In the genomic region with DNA sequence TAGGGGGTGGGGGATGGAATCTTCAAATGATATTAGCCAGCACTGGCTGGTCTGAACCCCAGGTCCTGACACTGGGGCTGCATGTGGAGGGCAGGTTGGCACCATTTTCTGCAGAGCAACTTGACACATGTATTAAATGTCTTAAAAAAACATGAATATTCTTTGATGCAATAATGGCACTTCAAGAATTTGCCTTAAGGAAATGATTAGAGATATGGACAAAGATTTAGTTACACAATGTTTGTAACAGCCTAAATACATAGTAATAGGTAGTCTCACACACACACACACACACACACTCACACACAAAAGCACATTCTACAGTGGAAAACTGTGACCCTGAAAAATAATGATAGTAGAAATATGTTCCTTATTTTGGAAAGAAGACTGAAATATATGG, we compare ENCODE assay signal across 26 cellular contexts. TPM values are rescaled to one million over a fixed set of nuclear protein-coding genes. Genes with fewer than 3 reads are reported as not detected.
DNase-seq lines count a peak whose midpoint lies in the region; ATAC-seq and TF ChIP-seq lines count a peak whose summit lies in the region.
"Had no signal": no experiment of that assay in that cellular context is flagged by ENCODE, and none has a peak within 500 bp of the region (broad histone marks: within the 10 kb centered on the region; RNA-seq: fewer than 3 reads in every experiment).

No MANE protein-coding gene starts in this region.

- TF ChIP-seq CTCF in WI38 (IDR thresholded peaks at IDR 0.05; ENCODE audit: low read depth, low read length) (no peak), fibroblast of pulmonary artery (IDR thresholded peaks at IDR 0.05; ENCODE audit: low read length, missing control alignments) (no peak), tibial artery (IDR thresholded peaks at IDR 0.05) (no peak)

- no peaks in the 10 kb centered on the region for H3K36me3 ChIP-seq in tibial artery
- no peaks in the 10 kb centered on the region for H3K36me3 ChIP-seq in effector memory CD4-positive, alpha-beta T cell (ENCODE audit: control insufficient read depth, insufficient read depth, low read length)
- H3K36me3 ChIP-seq: uterus had no signal

- intact Hi-C loops in tibial artery (cut with DNase I; ENCODE audit: low total_unique reads), result no loop called here

- DNase-seq in EL, result peak; percentile 23
- peak; percentile 36 for DNase-seq in fibroblast of pulmonary artery (ENCODE audit: low read depth)
- DNase-seq in renal cortical epithelial cell (ENCODE audit: low read depth), result peak; percentile 32
- no peak for DNase-seq in NCI-H2107 treated with DMSO at 0.1 percent for 48 hours (lab: John Stamatoyannopoulos, UW; ENCODE audit: unreplicated experiment)
- DNase-seq in tibial artery, result no peak
- DNase-seq in effector memory CD4-positive, alpha-beta T cell, result no peak
- DNase-seq: activated CD4-positive, alpha-beta T cell treated with anti-CD3 and anti-CD28 coated beads, Interleukin-2, amount 10 ng/mL, durations not matched to agents 7 days and 5 days; activated T-cell treated with anti-CD3 and anti-CD28 coated beads, Interleukin-2, amount 50 U/mL, for 24 hours; CD4-positive, CD25-positive, alpha-beta regulatory T cell; effector CD8-positive, alpha-beta T cell; GOT3; kidney; NCI-H1105; NCI-H187 treated with DMSO at 0.1 percent for 48 hours; NCI-H526; nephron progenitor cell; SHP77 treated with DMSO at 0.1 percent for 48 hours; stimulated activated naive CD4-positive, alpha-beta T cell; SW 1271; T1000; testis; uterus had no signal

- ATAC-seq in HG03354 (IDR thresholded peaks at IDR 0.05; ENCODE audit: poor library complexity, severe bottlenecking, unreplicated experiment), result no peak
- ATAC-seq: WTC11 had no signal

- peak overlapping the region; percentile 19 for H3K4me3 ChIP-seq in WI38 (ENCODE audit: low read depth, low read length)
- peak overlapping the region; percentile 26 for H3K4me3 ChIP-seq in fibroblast of pulmonary artery (replicated peaks; ENCODE audit: low read depth, low read length)
- H3K4me3 ChIP-seq in tibial artery, result no peak overlapping the region
- no peak overlapping the region for H3K4me3 ChIP-seq in effector memory CD4-positive, alpha-beta T cell (ENCODE audit: insufficient read depth, low read depth, low read length, poor library complexity, severe bottlenecking)
- H3K4me3 ChIP-seq: lung, testis had no signal

- H3K9me3 ChIP-seq in tibial artery, result no peaks in the 10 kb centered on the region
- no peaks in the 10 kb centered on the region for H3K9me3 ChIP-seq in effector memory CD4-positive, alpha-beta T cell (ENCODE audit: control insufficient read depth, low read length)
- H3K9me3 ChIP-seq: testis, uterus had no signal

- H3K4me1 ChIP-seq in tibial artery, result peaks cover 0 to 32% (median 8%) of the 10 kb centered on the region in 4 donors
- H3K4me1 ChIP-seq in effector memory CD4-positive, alpha-beta T cell (ENCODE audit: control insufficient read depth, insufficient read depth, low read length, poor library complexity, severe bottlenecking), result no peaks in the 10 kb centered on the region
- H3K4me1 ChIP-seq: testis, uterus had no signal

- peaks cover 0 to 6% of the 10 kb centered on the region in 2 donors for H3K27me3 ChIP-seq in tibial artery
- H3K27me3 ChIP-seq in effector memory CD4-positive, alpha-beta T cell (replicated peaks; ENCODE audit: control insufficient read depth, insufficient read depth, low read length, poor library complexity, severe bottlenecking), result no peaks in the 10 kb centered on the region
- H3K27me3 ChIP-seq: testis had no signal

- H3K27ac ChIP-seq in tibial artery, result no peak overlapping the region
- H3K27ac ChIP-seq in effector memory CD4-positive, alpha-beta T cell (ENCODE audit: insufficient read depth, low read length, poor library complexity, severe bottlenecking), result no peak overlapping the region
- H3K27ac ChIP-seq: testis had no signal

RNA-seq across cellular contexts. Expression of gene SVEP1, which starts 3.6 kb away (rescaled TPM):
- under 0.01 and 0.17 TPM in 2 replicates for total RNA-seq in renal cortical epithelial cell
- total RNA-seq: activated CD4-positive, alpha-beta T cell treated with anti-CD3 and anti-CD28 coated beads, Interleukin-2, amount 10 ng/mL, durations not matched to agents 7 days and 5 days had no signal

Comparison
In these comparisons a context has a peak if more than half of its experiments do, and no peak if none do; other contexts are left out.
1. DNase-seq: peak in EL (single experiment), fibroblast of pulmonary artery (single experiment) and renal cortical epithelial cell (single experiment); none in NCI-H2107 treated with DMSO at 0.1 percent for 48 hours (single experiment), tibial artery (0 of 2) and effector memory CD4-positive, alpha-beta T cell (0 of 3).
2. H3K4me3 ChIP-seq: peak in WI38 (single experiment) and fibroblast of pulmonary artery (single experiment); none in tibial artery (0 of 2) and effector memory CD4-positive, alpha-beta T cell (single experiment).